11 cellular contexts compared by ENCODE assay signal in genomic region chr9:127162046-127162445, GRCh38. TPM values are rescaled to one million over a fixed set of nuclear protein-coding genes. Genes with fewer than 3 reads are reported as not detected.
DNase-seq lines count a peak whose midpoint lies in the region; ATAC-seq and TF ChIP-seq lines count a peak whose summit lies in the region.
"Had no signal": no experiment of that assay in that cellular context is flagged by ENCODE, and none has a peak within 500 bp of the region (broad histone marks: within the 10 kb centered on the region; RNA-seq: fewer than 3 reads in every experiment).

No MANE protein-coding gene starts in this region.

- no peaks in the 10 kb centered on the region for H3K36me3 ChIP-seq in PC-3 (ENCODE audit: low read depth, low read length)

- no peaks in the 10 kb centered on the region for H3K9me3 ChIP-seq in PC-3 (ENCODE audit: low read length)

- H3K27ac Mint-ChIP-seq in effector memory CD8-positive, alpha-beta T cell = peak overlapping the region; percentile 59 to 62
- H3K27ac Mint-ChIP-seq in type B pancreatic cell = peak overlapping the region; percentile 20

- peaks cover 14% of the 10 kb centered on the region for H3K4me1 ChIP-seq in PC-3 (ENCODE audit: insufficient read depth, low read length)

- no peaks in the 10 kb centered on the region for H3K9me2 ChIP-seq in PC-3 (replicated peaks; ENCODE audit: low read length)

- CTCF ChIA-PET in PC-3 (lab: Charles Lee) (no interaction called here), RWPE1 (lab: Yijun Ruan, JAX) (interaction anchor here (0.5 to 1.4 kb wide), 2 partner anchors 36 to 107 kb away, joined by 3 to 6 read pairs; no protein-coding TSS in a partner anchor)

- no peak overlapping the region for H3K4me3 ChIP-seq in PC-3 (ENCODE audit: low read length)

- no peaks in the 10 kb centered on the region for H3F3A ChIP-seq in PC-3 (ENCODE audit: low read length, unreplicated experiment)

- TF ChIP-seq CTCF in PC-3 (conservative IDR thresholded peaks at IDR 0.05; ENCODE audit: low read depth, low read length) = no peak
- TF ChIP-seq CTCF in type B pancreatic cell (conservative IDR thresholded peaks at IDR 0.05) = no peak
- no peak for TF ChIP-seq CTCF in RWPE1 (conservative IDR thresholded peaks at IDR 0.05; ENCODE audit: low read depth)

- no peaks in the 10 kb centered on the region for H3K79me2 ChIP-seq in PC-3 (ENCODE audit: low read length)

- DNase-seq in cardiac septum (ENCODE audit: low spot score) (peak; percentile 55), left ventricle myocardium superior (no peak), PC-3 (peak; percentile 2), type B pancreatic cell (ENCODE audit: extremely low spot score, unreplicated experiment) (no peak), RWPE1 (ENCODE audit: low spot score) (no peak)
- DNase-seq in effector memory CD8-positive, alpha-beta T cell = no peak
- DNase-seq: NCI-H2081 treated with DMSO at 0.1 percent for 48 hours; stimulated activated CD4-positive, alpha-beta T cell treated with anti-CD3 and anti-CD28 coated beads, Interleukin-1b, Interleukin-23, amount 100 ng/mL, for 48 hours; stimulated activated naive CD4-positive, alpha-beta T cell had no signal

- H3K36me3 Mint-ChIP-seq in effector memory CD8-positive, alpha-beta T cell (ENCODE audit: insufficient read depth) = peaks cover 2% of the 10 kb centered on the region
- no peaks in the 10 kb centered on the region for H3K36me3 Mint-ChIP-seq in type B pancreatic cell

- H3K27me3 Mint-ChIP-seq in effector memory CD8-positive, alpha-beta T cell = no peaks in the 10 kb centered on the region
- H3K27me3 Mint-ChIP-seq in type B pancreatic cell = no peaks in the 10 kb centered on the region

- no peak overlapping the region for H3K27ac ChIP-seq in PC-3 (ENCODE audit: low read length)
- H3K27ac ChIP-seq in RWPE1 = no peak overlapping the region

- no peak overlapping the region for H3K9ac ChIP-seq in PC-3 (ENCODE audit: low read length)

- no TSS peak for BruUV-seq in PC-3 (replicated peaks; lab: Mats Ljungman, UMichigan)

- peaks cover 10 to 12% of the 10 kb centered on the region in 2 donors for H3K4me1 Mint-ChIP-seq in effector memory CD8-positive, alpha-beta T cell (ENCODE audit: low read depth in 2 of 2)
- H3K4me1 Mint-ChIP-seq in type B pancreatic cell (ENCODE audit: unreplicated experiment) = peaks cover 9% of the 10 kb centered on the region

- no peaks in the 10 kb centered on the region for H4K20me1 ChIP-seq in PC-3 (ENCODE audit: low read length)

- intact Hi-C loops in cardiac septum (cut with DNase I) = no loop called here
- intact Hi-C loops in left ventricle myocardium superior (cut with micrococcal nuclease) = no loop called here
- intact Hi-C loops in PC-3 (cut with micrococcal nuclease) = no loop called here

- H2AFZ ChIP-seq in PC-3 (ENCODE audit: low read length) = no peak overlapping the region

- no peak overlapping the region for H3K4me2 ChIP-seq in PC-3 (ENCODE audit: low read length)

- ATAC-seq in left ventricle myocardium superior (no peak), PC-3 (no peak; the same call in 1 of the 2 replicates), HG03432 (IDR thresholded peaks at IDR 0.05; ENCODE audit: unreplicated experiment) (no peak), GM18498 (IDR thresholded peaks at IDR 0.05; ENCODE audit: unreplicated experiment) (no peak)
- ATAC-seq in effector memory CD8-positive, alpha-beta T cell (replicated peaks) = peak; percentile 24

- H3K4me3 Mint-ChIP-seq in effector memory CD8-positive, alpha-beta T cell = no peak overlapping the region
- H3K4me3 Mint-ChIP-seq in type B pancreatic cell = no peak overlapping the region

- POLR2A ChIA-PET in PC-3 (lab: Charles Lee; ENCODE audit: unreplicated experiment) (no interaction called here), RWPE1 (lab: Yijun Ruan, JAX; ENCODE audit: low non-redundant PET) (no interaction called here)

- no peaks in the 10 kb centered on the region for H3K9me3 Mint-ChIP-seq in effector memory CD8-positive, alpha-beta T cell
- no peaks in the 10 kb centered on the region for H3K9me3 Mint-ChIP-seq in type B pancreatic cell

- no peaks in the 10 kb centered on the region for H3K27me3 ChIP-seq in PC-3 (ENCODE audit: low read length)

RNA-seq across cellular contexts. Expression of gene ANGPTL2, which starts 39.6 kb away (rescaled TPM):
- 41.4 TPM for total RNA-seq in cardiac septum
- 27.4 TPM for total RNA-seq in left ventricle myocardium superior
- total RNA-seq in PC-3 (2014; rRNA removed) = 0.07 and 0.75 TPM in 2 replicates
- total RNA-seq in type B pancreatic cell (ENCODE audit: low replicate concordance) = 5.4 and 20.6 TPM in 2 replicates

Comparison
In these comparisons a context has a peak if more than half of its experiments do, and no peak if none do; other contexts are left out.
1. DNase-seq: peak in cardiac septum (single experiment) and PC-3 (single experiment); none in left ventricle myocardium superior (single experiment), effector memory CD8-positive, alpha-beta T cell (0 of 3), type B pancreatic cell (single experiment) and RWPE1 (single experiment).